In genomic region chr14:66999978-67000377, GRCh38 we compare ENCODE assay signal across 26 cellular contexts.
"Had no signal": no experiment of that assay in that cellular context is flagged by ENCODE, and none has a peak within 500 bp of the region (broad histone marks: within the 10 kb centered on the region; RNA-seq: fewer than 3 reads in every experiment).

No MANE protein-coding gene starts in this region.

- H3K9me3 ChIP-seq: ovary, psoas muscle, spleen, stomach, thoracic aorta, thyroid gland, tibial nerve, upper lobe of right lung, uterus had no signal

- H3K27me3 ChIP-seq: neural progenitor cell, ovary, spleen, stomach, thyroid gland, tibial nerve, upper lobe of right lung, uterus had no signal

- H3K36me3 ChIP-seq: neural progenitor cell, ovary, spleen, thoracic aorta, thyroid gland, upper lobe of right lung had no signal

- H3K4me1 ChIP-seq: neural progenitor cell, psoas muscle, spleen, stomach, thyroid gland, tibial nerve, upper lobe of right lung, uterus had no signal

- DNase-seq: naive thymus-derived CD4-positive, alpha-beta T cell; natural killer cell; occipital lobe; ovary; posterior cingulate gyrus; psoas muscle; right cardiac atrium; spleen; stimulated activated CD4-positive, alpha-beta T cell treated with anti-CD3 and anti-CD28 coated beads, Interleukin-12 subunit alpha, Interleukin-12 subunit beta, amount 100 ng/mL, for 4 hours; stimulated activated CD4-positive, alpha-beta T cell treated with anti-CD3 and anti-CD28 coated beads, Interleukin-1b, Interleukin-23, amount 100 ng/mL, for 48 hours; stimulated activated CD4-positive, alpha-beta T cell treated with anti-CD3 and anti-CD28 coated beads, Interleukin-4, amount 100 ng/mL, for 1 hour; stimulated activated CD4-positive, alpha-beta T cell treated with anti-CD3 and anti-CD28 coated beads, Interleukin-4, amount 100 ng/mL, for 4 hours; stimulated activated CD8-positive, alpha-beta memory T cell treated with anti-CD3 and anti-CD28 coated beads, Interleukin-4, amount 100 ng/mL, for 48 hours; stimulated activated naive CD4-positive, alpha-beta T cell; stomach; thyroid gland; upper lobe of right lung; uterus had no signal

- H2AFZ ChIP-seq: neural progenitor cell, parathyroid adenoma had no signal

- H3K79me2 ChIP-seq: parathyroid adenoma had no signal

- H3K27ac ChIP-seq: neural progenitor cell, ovary, parathyroid adenoma, psoas muscle, skin epidermis, spleen, stomach, thoracic aorta, thyroid gland, tibial nerve, upper lobe of right lung, uterus had no signal

- H3K4me2 ChIP-seq: neural progenitor cell, smooth muscle cell had no signal

- H3K9ac ChIP-seq: neural progenitor cell, parathyroid adenoma had no signal

- H3K4me3 ChIP-seq: neural progenitor cell, ovary, psoas muscle, skin epidermis, smooth muscle cell, spleen, stomach, thoracic aorta, thyroid gland, tibial nerve, upper lobe of right lung, uterus had no signal

- ATAC-seq: naive thymus-derived CD4-positive, alpha-beta T cell; natural killer cell; psoas muscle; right cardiac atrium; sciatic nerve; stimulated activated memory B cell treated with anti-CD40 and anti-IgM and Interleukin-4, amounts not matched to agents 10 μg/mL and 1 μg/mL and 100 μg/mL, for 72 hours; upper lobe of right lung had no signal
